1 cellular context compared by ENCODE assay signal in genomic region chr4:22668702-22669101, GRCh38.
TF ChIP-seq lines count a peak whose summit lies in the region.

No MANE protein-coding gene starts in this region.

TF ChIP-seq in HepG2, 621 proteins besides CTCF, POLR2A, EP300 and RAD21 (continued from another document):
- no peak for TF ChIP-seq ZNF276 (CRISPR knock-in tag; IDR thresholded peaks at IDR 0.05; ENCODE audit: low read depth)
- no peak for TF ChIP-seq ZNF329 (CRISPR knock-in tag; IDR thresholded peaks at IDR 0.05; ENCODE audit: low read depth)
